8 cellular contexts compared by ENCODE assay signal in the genomic region with DNA sequence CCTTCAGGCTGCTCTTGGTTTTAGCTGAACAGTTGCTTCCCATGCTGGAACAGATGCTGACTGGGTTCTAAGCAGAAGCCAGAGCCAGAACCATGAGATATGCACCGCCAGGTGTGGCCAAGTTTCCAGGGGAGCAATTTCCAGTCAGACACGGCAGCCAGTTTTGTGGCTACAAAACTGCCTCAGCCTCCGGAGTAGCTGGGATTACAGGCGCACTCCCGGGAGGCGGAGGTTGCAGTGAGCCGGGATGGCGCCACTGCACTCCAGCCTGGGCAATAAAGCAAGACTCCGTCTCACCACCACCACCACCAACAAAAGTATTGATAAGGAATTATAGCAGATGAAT. TPM values are rescaled to one million over a fixed set of nuclear protein-coding genes. Genes with fewer than 3 reads are reported as not detected.
DNase-seq lines count a peak whose midpoint lies in the region; ATAC-seq, FAIRE-seq and TF ChIP-seq lines count a peak whose summit lies in the region.

No MANE protein-coding gene starts in this region.

- H3K4me3 ChIP-seq in OCI-LY3 (ENCODE audit: low read length) (peak overlapping the region; percentile 87), endodermal cell (ENCODE audit: low read length) (peak overlapping the region; percentile 98)

- TF ChIP-seq CTCF in OCI-LY3 (IDR thresholded peaks at IDR 0.05; ENCODE audit: low read depth, low read length) (no peak), endodermal cell (conservative IDR thresholded peaks at IDR 0.05) (no peak), natural killer cell (IDR thresholded peaks at IDR 0.05) (no peak), GM20000 (IDR thresholded peaks at IDR 0.05; ENCODE audit: extremely low read depth, missing control alignments) (no peak)

- no peak for TF ChIP-seq POLR2A in GM12892 (IDR thresholded peaks at IDR 0.05; ENCODE audit: low read depth, low read length)

- no peaks in the 10 kb centered on the region for H3K79me2 ChIP-seq in OCI-LY3 (ENCODE audit: low read length)

- peak overlapping the region; percentile 91 for H3K4me2 ChIP-seq in OCI-LY3 (ENCODE audit: low read length)

- no peak for ATAC-seq in natural killer cell

- no peak for FAIRE-seq in GM12892 (lab: Jason Lieb, UNC)

- intact Hi-C loops in natural killer cell (cut with micrococcal nuclease) = loop anchor here (10.0 kb wide), 1 partner anchor 320 kb away; a partner anchor contains a TSS

- no peaks in the 10 kb centered on the region for H3K9me3 Mint-ChIP-seq in activated T-cell treated with anti-CD3 and anti-CD28 coated beads, Interleukin-2, amount 50 U/mL, for 24 hours
- H3K9me3 Mint-ChIP-seq in endodermal cell = no peaks in the 10 kb centered on the region
- H3K9me3 Mint-ChIP-seq in natural killer cell = no peaks in the 10 kb centered on the region

- H3K27me3 Mint-ChIP-seq in activated T-cell treated with anti-CD3 and anti-CD28 coated beads, Interleukin-2, amount 50 U/mL, for 24 hours = no peaks in the 10 kb centered on the region
- H3K27me3 Mint-ChIP-seq in endodermal cell (ENCODE audit: insufficient read depth) = peaks cover 1% of the 10 kb centered on the region
- no peaks in the 10 kb centered on the region for H3K27me3 Mint-ChIP-seq in natural killer cell (ENCODE audit: low read depth in 2 of 2)

- peak overlapping the region; percentile 94 for H3K27ac Mint-ChIP-seq in activated T-cell treated with anti-CD3 and anti-CD28 coated beads, Interleukin-2, amount 50 U/mL, for 24 hours
- H3K27ac Mint-ChIP-seq in endodermal cell (peak overlapping the region; percentile 97), natural killer cell (peak overlapping the region; percentile 88 to 89)

- H3K36me3 Mint-ChIP-seq in activated T-cell treated with anti-CD3 and anti-CD28 coated beads, Interleukin-2, amount 50 U/mL, for 24 hours (ENCODE audit: low read depth) = peaks cover 7% of the 10 kb centered on the region
- H3K36me3 Mint-ChIP-seq in endodermal cell (ENCODE audit: low read depth) (no peaks in the 10 kb centered on the region), natural killer cell (no peaks in the 10 kb centered on the region)

- peaks cover 19% of the 10 kb centered on the region for H3K4me1 ChIP-seq in OCI-LY3 (ENCODE audit: low read length)
- H3K4me1 ChIP-seq in endodermal cell (ENCODE audit: control insufficient read depth, insufficient read depth, low read length) = no peaks in the 10 kb centered on the region

- H3K36me3 ChIP-seq in OCI-LY3 (replicated peaks; ENCODE audit: low read depth, low read length) = no peaks in the 10 kb centered on the region
- H3K36me3 ChIP-seq in endodermal cell (ENCODE audit: control insufficient read depth, insufficient read depth, low read length) = no peaks in the 10 kb centered on the region

- peaks cover 24% of the 10 kb centered on the region for H3K4me1 Mint-ChIP-seq in activated T-cell treated with anti-CD3 and anti-CD28 coated beads, Interleukin-2, amount 50 U/mL, for 24 hours (ENCODE audit: low read depth)
- peaks cover 14% of the 10 kb centered on the region for H3K4me1 Mint-ChIP-seq in endodermal cell
- peaks cover 18 to 25% of the 10 kb centered on the region in 2 donors for H3K4me1 Mint-ChIP-seq in natural killer cell

- H3K27me3 ChIP-seq in OCI-LY3 (ENCODE audit: low read depth, low read length) = no peaks in the 10 kb centered on the region
- no peaks in the 10 kb centered on the region for H3K27me3 ChIP-seq in endodermal cell (ENCODE audit: control insufficient read depth, insufficient read depth, low read length, poor library complexity, severe bottlenecking)

- DNase-seq in activated T-cell treated with anti-CD3 and anti-CD28 coated beads, Interleukin-2, amount 50 U/mL, for 24 hours = no peak
- no peak for DNase-seq in activated T-cell treated with anti-CD3 and anti-CD28 coated beads for 4 hours
- peak; percentile 79 for DNase-seq in endodermal cell
- no peak for DNase-seq in natural killer cell
- no peak for DNase-seq in effector CD8-positive, alpha-beta T cell (lab: John Stamatoyannopoulos, UW)
- DNase-seq in GM12892 (ENCODE audit: insufficient read length) = no peak
- no peak for DNase-seq in GM20000 (ENCODE audit: low spot score)

- H3K4me3 Mint-ChIP-seq in activated T-cell treated with anti-CD3 and anti-CD28 coated beads, Interleukin-2, amount 50 U/mL, for 24 hours = peak overlapping the region; percentile 94
- H3K4me3 Mint-ChIP-seq in endodermal cell (peak overlapping the region; percentile 81), natural killer cell (peak overlapping the region; percentile 99)

- peak overlapping the region; percentile 76 for H3K27ac ChIP-seq in OCI-LY3 (ENCODE audit: low read length)
- peak overlapping the region; percentile 27 for H3K27ac ChIP-seq in endodermal cell (ENCODE audit: low read depth, low read length)

- no peaks in the 10 kb centered on the region for H4K20me1 ChIP-seq in OCI-LY3 (ENCODE audit: insufficient read depth, low read length)

- 65 to 74% methylated on average over 3 to 9 of the region's 9 CpGs for WGBS in endodermal cell (ENCODE audit: insufficient coverage in 1 of 2, insufficient read length in 1 of 2), 2 experiments

- peak overlapping the region; percentile 85 for H3K9ac ChIP-seq in OCI-LY3 (ENCODE audit: low read length)
- peak overlapping the region; percentile 26 for H3K9ac ChIP-seq in endodermal cell (ENCODE audit: extremely low read depth, low read length, poor library complexity, severe bottlenecking)

- no peaks in the 10 kb centered on the region for H3K9me3 ChIP-seq in OCI-LY3 (ENCODE audit: insufficient read depth, low read length)
- no peaks in the 10 kb centered on the region for H3K9me3 ChIP-seq in endodermal cell (ENCODE audit: control insufficient read depth, low read length)

- H2AFZ ChIP-seq in OCI-LY3 (ENCODE audit: low read depth, low read length) = peak overlapping the region; percentile 81

RNA-seq across cellular contexts. Expression of a gene that starts 1.3 kb away (rescaled TPM):
- total RNA-seq in endodermal cell = 10 to 100 TPM; 15.1 to 19.0 TPM
- polyA plus RNA-seq in endodermal cell (2013, experiment 1 of 2) = 8.7 TPM
- 11.9 TPM for polyA plus RNA-seq in endodermal cell (2013, experiment 2 of 2)
- 1 to 10 TPM in 1 of 3 donors, under 1 TPM in 2; 0.68 to 1.1 (median 0.88) TPM for total RNA-seq in natural killer cell
- polyA plus RNA-seq in GM12892 (2012; ENCODE audit: missing spikeins) = 17.1 TPM

RNA-seq across cellular contexts. Expression of a gene that starts 33.3 kb away (rescaled TPM):
- total RNA-seq in endodermal cell (100 to 1,000 TPM; 259 to 315 TPM), natural killer cell (100 to 1,000 TPM in 1 of 3 donors, 10 to 100 TPM in 2; 79.4 to 108 (median 84.5) TPM)
- polyA plus RNA-seq in endodermal cell (2013, experiment 1 of 2) = 229 TPM
- polyA plus RNA-seq in endodermal cell (2013, experiment 2 of 2) = 214 TPM
- polyA plus RNA-seq in GM12892 (2012; ENCODE audit: missing spikeins) = 207 TPM

RNA-seq across cellular contexts. Expression of a gene that starts 50.3 kb away (rescaled TPM):
- total RNA-seq in endodermal cell (10 to 100 TPM; 27.8 to 28.4 TPM), natural killer cell (10 to 100 TPM; 24.3 to 36.7 (median 27.2) TPM)
- 37.4 TPM for polyA plus RNA-seq in endodermal cell (2013, experiment 1 of 2)
- polyA plus RNA-seq in endodermal cell (2013, experiment 2 of 2) = 39.8 TPM
- polyA plus RNA-seq in GM12892 (2012; ENCODE audit: missing spikeins) = 103 TPM

Comparison
In these comparisons a context has a peak if more than half of its experiments do, and no peak if none do; other contexts are left out.
1. RNA of a gene that starts 1.3 kb away (total RNA-seq): 15.1 to 19.0 TPM in endodermal cell; 0.68 to 1.1 TPM in natural killer cell; every median in the first group is over 4 times any median in the second.
2. Peak in every context shown above with its lines, with median percentiles within 50 percentile points of each other: H3K27ac Mint-ChIP-seq and H3K4me3 Mint-ChIP-seq.